16 cellular contexts compared by ENCODE assay signal in the genomic region with DNA sequence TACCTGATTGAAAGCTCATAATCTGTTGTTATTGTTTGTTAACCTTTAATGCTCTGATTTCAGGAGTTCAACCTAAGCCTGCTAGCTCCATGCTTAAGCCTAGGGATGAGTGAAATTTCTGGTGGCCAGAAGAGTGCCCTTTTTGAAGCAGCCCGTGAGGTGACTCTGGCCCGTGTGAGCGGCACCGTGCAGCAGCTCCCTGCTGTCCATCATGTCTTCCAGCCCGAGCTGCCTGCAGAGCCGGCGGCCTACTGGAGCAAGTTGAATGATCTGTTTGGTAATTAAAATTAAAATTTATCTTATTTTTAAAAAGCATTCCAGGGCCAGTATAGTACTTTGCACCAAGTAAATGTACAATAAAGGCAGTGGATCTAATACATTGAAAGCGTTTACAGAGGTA. TPM values are rescaled to one million over a fixed set of nuclear protein-coding genes. Genes with fewer than 3 reads are reported as not detected.
A peak's percentile ranks its signal among the peaks of the same experiment; 100 is the strongest.
DNase-seq lines count a peak whose midpoint lies in the region; ATAC-seq and TF ChIP-seq lines count a peak whose summit lies in the region.
"Had no signal": no experiment of that assay in that cellular context is flagged by ENCODE, and none has a peak within 500 bp of the region (broad histone marks: within the 10 kb centered on the region; RNA-seq: fewer than 3 reads in every experiment).

No MANE protein-coding gene starts in this region.

- H3K27me3 ChIP-seq in uterus, result no peaks in the 10 kb centered on the region
- H3K27me3 ChIP-seq: BE2C, BLaER1 had no signal

- no peak overlapping the region for H3K4me3 Mint-ChIP-seq in chondrocyte (ENCODE audit: unreplicated experiment)
- H3K4me3 Mint-ChIP-seq: CD4-positive, alpha-beta T cell; CD8-positive, alpha-beta T cell had no signal

- H3K27ac Mint-ChIP-seq in chondrocyte (ENCODE audit: unreplicated experiment), result no peak overlapping the region
- H3K27ac Mint-ChIP-seq: CD4-positive, alpha-beta T cell; CD8-positive, alpha-beta T cell had no signal

- intact Hi-C loops in sciatic nerve (cut with DNase I), result no loop called here
- intact Hi-C loops in uterus (cut with DNase I; ENCODE audit: low total_unique reads), result no loop called here

- no peak overlapping the region for H3K4me3 ChIP-seq in uterus
- H3K4me3 ChIP-seq: BLaER1 had no signal

- no peaks in the 10 kb centered on the region for H3K4me1 ChIP-seq in uterus
- H3K4me1 ChIP-seq: BE2C, Caco-2 had no signal

- H3K9me3 Mint-ChIP-seq in chondrocyte (ENCODE audit: low read depth), result no peaks in the 10 kb centered on the region
- H3K9me3 Mint-ChIP-seq: CD4-positive, alpha-beta T cell; CD8-positive, alpha-beta T cell had no signal

- no peak for TF ChIP-seq POLR2A in uterus (IDR thresholded peaks at IDR 0.05)

- no peaks in the 10 kb centered on the region for H3K36me3 ChIP-seq in uterus

- DNase-seq in chondrocyte (ENCODE audit: low spot score), result peak; percentile 15
- DNase-seq in mesenteric fat pad (ENCODE audit: low spot score), result peak; percentile 37
- DNase-seq in sciatic nerve (ENCODE audit: low spot score), result peak; percentile 38
- no peak for DNase-seq in uterus
- no peak for DNase-seq in kidney tubule cell (ENCODE audit: low spot score)
- DNase-seq: 8988T; ACHN; BE2C; Calu3; CD4-positive, alpha-beta T cell; CD8-positive, alpha-beta T cell; DMS79 treated with DMSO at 0.1 percent for 48 hours; GF-D8 had no signal

- H3K27me3 Mint-ChIP-seq in chondrocyte (ENCODE audit: low read depth), result no peaks in the 10 kb centered on the region
- H3K27me3 Mint-ChIP-seq: CD4-positive, alpha-beta T cell had no signal

- no peak for ATAC-seq in sciatic nerve
- ATAC-seq: CD8-positive, alpha-beta T cell had no signal

- H3K4me1 Mint-ChIP-seq in chondrocyte (ENCODE audit: low read depth), result no peaks in the 10 kb centered on the region

- H3K36me3 Mint-ChIP-seq in chondrocyte (ENCODE audit: low read depth), result peaks cover 42% of the 10 kb centered on the region

- no peak overlapping the region for H3K27ac ChIP-seq in uterus
- H3K27ac ChIP-seq: BLaER1, C4-2B had no signal

- no peaks in the 10 kb centered on the region for H3K9me3 ChIP-seq in uterus
- H3K9me3 ChIP-seq: BE2C, BLaER1, Caco-2 had no signal

- TF ChIP-seq CTCF in chondrocyte (IDR thresholded peaks at IDR 0.05) (no peak), uterus (IDR thresholded peaks at IDR 0.05) (no peak)

RNA-seq across cellular contexts. Expression of a gene that starts 37.1 kb away (rescaled TPM):
- 0.55 to 1.7 TPM (median 0.64 TPM) in 3 replicates for total RNA-seq in chondrocyte
- 0.80 TPM for total RNA-seq in mesenteric fat pad
- total RNA-seq in sciatic nerve, result 1.8 TPM
- 1 to 10 TPM in 3 of 4 donors, not detected in 1; 1.3 to 3.3 (median 2.1) TPM for total RNA-seq in uterus

Comparison
In these comparisons a context has a peak if more than half of its experiments do, and no peak if none do; other contexts are left out.
1. DNase-seq: peak in chondrocyte (single experiment), mesenteric fat pad (single experiment) and sciatic nerve (single experiment); none in uterus (0 of 2) and kidney tubule cell (single experiment).